In genomic region chr22:26292667-26292995, GRCh38 we compare ENCODE assay signal across 8 cellular contexts.
"Had no signal": no experiment of that assay in that cellular context is flagged by ENCODE, and none has a peak within 500 bp of the region (broad histone marks: within the 10 kb centered on the region; RNA-seq: fewer than 3 reads in every experiment).

No MANE protein-coding gene starts in this region.

- H3K27ac Mint-ChIP-seq: GM23338, HFFc6 had no signal

- ATAC-seq: HCT116 had no signal

- H3K36me3 ChIP-seq: HAP-1 had no signal

- H3K4me1 ChIP-seq: HAP-1 had no signal

- DNase-seq: HFFc6, IMR-90, KG1 had no signal

- FAIRE-seq: HTR-8/SVneo, K562 had no signal

- H2AFZ ChIP-seq: GM23338 had no signal

- H3K9me3 Mint-ChIP-seq: GM23338, HFFc6 had no signal

- H3K4me3 Mint-ChIP-seq: GM23338, HFFc6 had no signal

- H3K4me3 ChIP-seq: GM23338, HAP-1, K562 had no signal

- H3K9me3 ChIP-seq: HAP-1 had no signal

- H3K4me2 ChIP-seq: GM23338 had no signal
